ENCODE assay signal across 12 cellular contexts in the genomic region with DNA sequence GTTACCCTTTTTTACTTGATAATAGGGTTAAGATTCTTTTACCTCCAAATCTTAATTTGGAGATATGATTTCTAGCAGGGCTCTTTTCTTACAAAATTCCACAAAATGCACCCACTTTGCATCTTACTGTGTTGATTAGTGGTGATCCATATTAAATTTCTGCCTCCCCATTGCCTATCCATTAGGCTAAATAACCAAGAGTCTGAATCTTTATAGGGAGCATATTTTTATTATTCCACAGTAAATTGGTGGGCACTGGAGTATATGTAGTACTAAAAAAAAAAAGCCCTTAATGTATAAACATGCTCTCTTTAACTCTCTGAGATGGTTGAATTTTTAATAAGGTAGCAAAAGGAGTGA. TPM values are rescaled to one million over a fixed set of nuclear protein-coding genes. Genes with fewer than 3 reads are reported as not detected.
DNase-seq lines count a peak whose midpoint lies in the region; ATAC-seq, FAIRE-seq and TF ChIP-seq lines count a peak whose summit lies in the region.
"Had no signal": no experiment of that assay in that cellular context is flagged by ENCODE, and none has a peak within 500 bp of the region (broad histone marks: within the 10 kb centered on the region; RNA-seq: fewer than 3 reads in every experiment).

No MANE protein-coding gene starts in this region.

- H3K9ac ChIP-seq in adipocyte (ENCODE audit: low read length) (peak overlapping the region; percentile 86), kidney (ENCODE audit: low read length in 2 of 2) (no peak overlapping the region)

- H3K36me3 ChIP-seq in adipocyte (ENCODE audit: control insufficient read depth, insufficient read depth, low read length, severe bottlenecking) (no peaks in the 10 kb centered on the region), kidney (ENCODE audit: control insufficient read depth in 1 of 2, insufficient read depth in 2 of 2, low read length in 2 of 2) (no peaks in the 10 kb centered on the region), stomach (no peaks in the 10 kb centered on the region)
- H3K36me3 ChIP-seq: WERI-Rb-1 had no signal

- H3K4me3 ChIP-seq in adipocyte (ENCODE audit: low read length) (peak overlapping the region; percentile 72), kidney (ENCODE audit: low read length in 2 of 2) (peak overlapping the region in 1 of 2 donors; percentile 20), stomach (no peak overlapping the region)

- H3K4me1 ChIP-seq in adipocyte (ENCODE audit: control insufficient read depth, insufficient read depth, low read length) (peaks cover 14% of the 10 kb centered on the region), kidney (ENCODE audit: control insufficient read depth in 1 of 2, insufficient read depth in 1 of 2, low read depth in 1 of 2, low read length in 2 of 2) (no peaks in the 10 kb centered on the region), stomach (peaks cover 0 to 17% (median 10%) of the 10 kb centered on the region in 4 donors)

- intact Hi-C loops in kidney (cut with DNase I) (no loop called here), stomach (cut with DNase I; ENCODE audit: low total_unique reads) (no loop called here)

- no peaks in the 10 kb centered on the region for H3K9me3 ChIP-seq in adipocyte (ENCODE audit: control insufficient read depth, low read length)
- H3K9me3 ChIP-seq in kidney (ENCODE audit: control insufficient read depth in 1 of 2, low read length in 2 of 2), result no peaks in the 10 kb centered on the region
- no peaks in the 10 kb centered on the region for H3K9me3 ChIP-seq in stomach

- H3K27me3 ChIP-seq in adipocyte (replicated peaks; ENCODE audit: control insufficient read depth, insufficient read depth, low read length), result no peaks in the 10 kb centered on the region
- H3K27me3 ChIP-seq in stomach, result no peaks in the 10 kb centered on the region

- H3K9me3 Mint-ChIP-seq in HFFc6, result no peaks in the 10 kb centered on the region
- H3K9me3 Mint-ChIP-seq: activated T-cell treated with anti-CD3 and anti-CD28 coated beads, Interleukin-2, amount 50 U/mL, for 4 hours; naive thymus-derived CD4-positive, alpha-beta T cell had no signal

- TF ChIP-seq EP300 in stomach (IDR thresholded peaks at IDR 0.05), result no peak

- H3K4me3 Mint-ChIP-seq in HFFc6, result peak overlapping the region; percentile 92
- H3K4me3 Mint-ChIP-seq: activated T-cell treated with anti-CD3 and anti-CD28 coated beads, Interleukin-2, amount 50 U/mL, for 4 hours had no signal

- peaks cover 48% of the 10 kb centered on the region for H3K4me1 Mint-ChIP-seq in HFFc6 (ENCODE audit: low read depth)

- H3K36me3 Mint-ChIP-seq in HFFc6 (ENCODE audit: low read depth), result no peaks in the 10 kb centered on the region
- H3K36me3 Mint-ChIP-seq: naive thymus-derived CD4-positive, alpha-beta T cell had no signal

- H3K27me3 Mint-ChIP-seq in HFFc6 (ENCODE audit: insufficient read depth), result no peaks in the 10 kb centered on the region

- TF ChIP-seq POLR2A in stomach (IDR thresholded peaks at IDR 0.05), result no peak

- TF ChIP-seq CTCF in HFFc6 (IDR thresholded peaks at IDR 0.05) (no peak), kidney (IDR thresholded peaks at IDR 0.05; ENCODE audit: borderline replicate concordance, extremely low read depth, insufficient read depth) (no peak), stomach (IDR thresholded peaks at IDR 0.05) (no peak), GM10266 (IDR thresholded peaks at IDR 0.05; ENCODE audit: control insufficient read depth, insufficient read depth, low read depth, missing control alignments) (no peak)

- peak overlapping the region; percentile 20 to 64 for H3K27ac ChIP-seq in kidney (ENCODE audit: low read depth in 2 of 2, low read length in 2 of 2)
- peak overlapping the region; percentile 63 to 85 (median 75) for H3K27ac ChIP-seq in stomach
- H3K27ac ChIP-seq: WERI-Rb-1 had no signal

- peak overlapping the region; percentile 100 for H3K27ac Mint-ChIP-seq in HFFc6

- FAIRE-seq in kidney (lab: Jason Lieb, UNC), result no peak
- FAIRE-seq: endometrium had no signal

- ATAC-seq in HG02973 (IDR thresholded peaks at IDR 0.05; ENCODE audit: unreplicated experiment), result no peak

- no peak for DNase-seq in HFFc6
- DNase-seq in adipocyte (ENCODE audit: low read depth), result no peak
- no peak for DNase-seq in kidney
- no peak for DNase-seq in stomach
- no peak for DNase-seq in stimulated activated CD4-positive, alpha-beta T cell treated with anti-CD3 and anti-CD28 coated beads, Interleukin-1b, Interleukin-23, amount 100 ng/mL, for 48 hours
- DNase-seq in stimulated activated CD4-positive, alpha-beta T cell treated with anti-CD3 and anti-CD28 coated beads, Interleukin-2, amount 100 ng/mL, for 24 hours, result no peak
- DNase-seq in GM10266 (ENCODE audit: extremely low spot score), result no peak
- DNase-seq: activated T-cell treated with anti-CD3 and anti-CD28 coated beads, Interleukin-2, amount 50 U/mL, for 4 hours; naive thymus-derived CD4-positive, alpha-beta T cell had no signal

RNA-seq across cellular contexts. Expression of a gene that starts 8.1 kb away (rescaled TPM):
- total RNA-seq in HFFc6 (2021; fragmentation: NEBNext Ultra II Directional; extraction: Animal tissue kit (Norgen Biotek cat#: 25700)), result under 1 TPM in 3 of 6 experiments, not detected in 3; 0.14 to 0.34 (median 0.18) TPM
- total RNA-seq in kidney (0.16 TPM), stomach (under 1 TPM in 1 of 5 donors, not detected in 4; 0.18 TPM)
- polyA plus RNA-seq in kidney (ENCODE audit: insufficient read depth, low read depth, low replicate concordance) (not detected), stomach (not detected)
- total RNA-seq: activated T-cell treated with anti-CD3 and anti-CD28 coated beads, Interleukin-2, amount 50 U/mL, for 4 hours had no signal
- polyA plus RNA-seq: naive thymus-derived CD4-positive, alpha-beta T cell had no signal

RNA-seq across cellular contexts. Expression of a gene that starts 36.2 kb away (rescaled TPM):
- total RNA-seq in HFFc6 (2021; fragmentation: NEBNext Ultra II Directional; extraction: Animal tissue kit (Norgen Biotek cat#: 25700)), result 100 to 1,000 TPM; 184 to 237 (median 206) TPM
- total RNA-seq in kidney (171 TPM), stomach (100 to 1,000 TPM; 118 to 822 (median 195) TPM)
- polyA plus RNA-seq in kidney (ENCODE audit: insufficient read depth, low read depth, low replicate concordance) (185 TPM), stomach (100 to 1,000 TPM; 113 to 184 (median 135) TPM)
